8 cellular contexts compared by ENCODE assay signal in genomic region chr17:43125133-43125966, GRCh38. TPM values are rescaled to one million over a fixed set of nuclear protein-coding genes. Genes with fewer than 3 reads are reported as not detected.
DNase-seq lines count a peak whose midpoint lies in the region; ATAC-seq lines count a peak whose summit lies in the region.

TSS of gene BRCA1 (minus strand) at chr17:43125364. CDS start at chr17:43124096, 1,268 bp downstream.

- peak within 1 kb of the TSS; percentile 88 for H2AFZ ChIP-seq in mesenchymal stem cell (ENCODE audit: low read depth, low read length)

- peak within 1 kb of the TSS in 1 of 2 experiments; percentile 55 for H3K14ac ChIP-seq in mesenchymal stem cell (ENCODE audit: low read length in 2 of 2)

- H2BK5ac ChIP-seq in mesenchymal stem cell (ENCODE audit: low read depth, low read length, poor library complexity, severe bottlenecking) = no peak within 1 kb of the TSS

- peak within 1 kb of the TSS; percentile 98 for H3K4me2 ChIP-seq in mesenchymal stem cell (ENCODE audit: low read length, poor library complexity, severe bottlenecking)

- no peaks in the 10 kb centered on the region for H3K4me1 ChIP-seq in endocrine pancreas (ENCODE audit: control insufficient read depth, insufficient read depth, low read length)
- H3K4me1 ChIP-seq in mesenchymal stem cell (ENCODE audit: control insufficient read depth, insufficient read depth, low read depth, low read length) = peaks cover 9% of the 10 kb centered on the region

- H3K9me3 ChIP-seq in endocrine pancreas (ENCODE audit: control insufficient read depth, low read length) (no peaks in the 10 kb centered on the region), mesenchymal stem cell (ENCODE audit: control insufficient read depth, low read length) (no peaks in the 10 kb centered on the region)

- H3K27ac ChIP-seq in mesenchymal stem cell (ENCODE audit: low read length, poor library complexity, severe bottlenecking) = peak within 1 kb of the TSS; percentile 49

- H4K91ac ChIP-seq in mesenchymal stem cell (ENCODE audit: low read length) = peak within 1 kb of the TSS; percentile 78

- peak within 1 kb of the TSS; percentile 88 for H3K9ac ChIP-seq in endocrine pancreas (ENCODE audit: control insufficient read depth, insufficient read depth, low read length)
- peak within 1 kb of the TSS; percentile 88 for H3K9ac ChIP-seq in mesenchymal stem cell (ENCODE audit: low read length)

- peak within 1 kb of the TSS; percentile 47 for H4K8ac ChIP-seq in mesenchymal stem cell (ENCODE audit: low read length)

- H2BK12ac ChIP-seq in mesenchymal stem cell (ENCODE audit: low read length in 2 of 2) = peak within 1 kb of the TSS in 1 of 2 experiments; percentile 19

- 8% methylated on average over 36 of the region's 38 CpGs for WGBS in mesenchymal stem cell

- no peak within 1 kb of the TSS for H2BK120ac ChIP-seq in mesenchymal stem cell (ENCODE audit: low read depth, low read length)

- ATAC-seq in GM21360 (IDR thresholded peaks at IDR 0.05; ENCODE audit: unreplicated experiment) = peak; percentile 94

- no peaks in the 10 kb centered on the region for H3K36me3 ChIP-seq in endocrine pancreas (ENCODE audit: control insufficient read depth, insufficient read depth, low read length)
- peaks cover 6 to 18% of the 10 kb centered on the region in 2 experiments for H3K36me3 ChIP-seq in mesenchymal stem cell (ENCODE audit: control insufficient read depth in 1 of 2, insufficient read depth in 2 of 2, low read depth in 1 of 2, low read length in 2 of 2)

- peak; percentile 92 for DNase-seq in COLO668 (lab: John Stamatoyannopoulos, UW; ENCODE audit: unreplicated experiment)
- DNase-seq in HT1080 (ENCODE audit: low read depth) = peak; percentile 99
- peak; percentile 100 for DNase-seq in NOMO-1 treated with DMSO at 0.1 percent for 48 hours (lab: John Stamatoyannopoulos, UW; ENCODE audit: unreplicated experiment)
- DNase-seq in activated CD8-positive, alpha-beta memory T cell treated with anti-CD3 and anti-CD28 coated beads for 4 hours (ENCODE audit: low read depth in 2 of 2) = peak; percentile 84 to 88
- peak; percentile 100 for DNase-seq in mesenchymal stem cell
- peak; percentile 80 for DNase-seq in stimulated activated CD8-positive, alpha-beta memory T cell treated with anti-CD3 and anti-CD28 coated beads, Interleukin-12 subunit alpha, Interleukin-12 subunit beta, amount 100 ng/mL, for 4 hours (ENCODE audit: low read depth)

- H3K79me1 ChIP-seq in mesenchymal stem cell (replicated peaks; ENCODE audit: low read length, poor library complexity, severe bottlenecking) = peaks cover 31% of the 10 kb centered on the region

- H3K23ac ChIP-seq in mesenchymal stem cell (ENCODE audit: low read length in 2 of 2) = no peak within 1 kb of the TSS

- H2BK15ac ChIP-seq in mesenchymal stem cell (ENCODE audit: low read depth, poor library complexity, severe bottlenecking) = no peak within 1 kb of the TSS

- peak within 1 kb of the TSS; percentile 90 for H3K4me3 ChIP-seq in endocrine pancreas (ENCODE audit: control insufficient read depth, insufficient read depth, low read length)
- peak within 1 kb of the TSS; percentile 61 to 89 for H3K4me3 ChIP-seq in mesenchymal stem cell (ENCODE audit: insufficient read depth in 1 of 2, low read depth in 1 of 2, low read length in 2 of 2)

- no peaks in the 10 kb centered on the region for H3K27me3 ChIP-seq in endocrine pancreas (ENCODE audit: control insufficient read depth, insufficient read depth, low read length)
- H3K27me3 ChIP-seq in mesenchymal stem cell (ENCODE audit: control insufficient read depth in 1 of 2, insufficient read depth in 1 of 2, low read length in 2 of 2) = no peaks in the 10 kb centered on the region

- peak within 1 kb of the TSS in 1 of 2 experiments; percentile 69 for H3K4ac ChIP-seq in mesenchymal stem cell (ENCODE audit: low read depth in 1 of 2, low read length in 2 of 2)

- H3K18ac ChIP-seq in mesenchymal stem cell (ENCODE audit: low read depth in 1 of 2, low read length in 2 of 2) = peak within 1 kb of the TSS; percentile 34 to 91

- peak within 1 kb of the TSS; percentile 57 for H2AK5ac ChIP-seq in mesenchymal stem cell (ENCODE audit: low read length, severe bottlenecking)

RNA-seq across cellular contexts. Expression of gene BRCA1, which starts in this region (rescaled TPM):
- 31.8 and 47.1 TPM in 2 replicates for total RNA-seq in HT1080 (2014; rRNA removed; shearing (Covaris generic))
- 14.9 and 22.1 TPM in 2 replicates for polyA plus RNA-seq in HT1080 (2015; cell fraction: cytosol; rRNA removed)
- polyA plus RNA-seq in HT1080 (2015; cell fraction: nucleus; rRNA removed) = 37.1 and 40.1 TPM in 2 replicates
- polyA plus RNA-seq in mesenchymal stem cell (2013, experiment 1 of 2) = 2.7 TPM
- 2.3 TPM for polyA plus RNA-seq in mesenchymal stem cell (2013, experiment 2 of 2)

Comparison
In these comparisons a context has a peak if more than half of its experiments do, and no peak if none do; other contexts are left out.
1. Peak in every context shown above with its lines: DNase-seq, ATAC-seq, H3K4me3 ChIP-seq and H3K27ac ChIP-seq.